In the genomic region with DNA sequence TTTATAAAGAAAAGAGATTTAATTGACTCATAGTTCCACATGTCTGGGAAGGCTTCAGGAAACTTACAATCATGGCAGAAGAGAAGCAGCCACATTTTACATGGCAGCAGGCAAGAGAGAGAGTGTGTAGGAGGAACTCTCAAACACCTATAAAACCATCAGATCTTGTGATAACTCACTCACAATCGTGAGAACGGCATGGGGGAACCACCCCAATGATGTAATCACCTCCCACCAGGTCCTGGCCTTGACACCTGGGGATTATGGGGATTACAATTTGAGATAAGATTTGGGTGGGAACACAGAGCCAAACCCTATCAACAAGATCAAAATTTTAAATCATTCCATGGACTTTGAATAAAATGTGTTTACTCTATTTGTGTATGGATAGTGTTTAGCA, we compare ENCODE assay signal across 1 cellular context.
TF ChIP-seq lines count a peak whose summit lies in the region.

No MANE protein-coding gene starts in this region.

TF ChIP-seq in H1, 55 proteins besides CTCF, POLR2A, EP300 and RAD21 (continued from another document):
- TF ChIP-seq, protein P1, sequence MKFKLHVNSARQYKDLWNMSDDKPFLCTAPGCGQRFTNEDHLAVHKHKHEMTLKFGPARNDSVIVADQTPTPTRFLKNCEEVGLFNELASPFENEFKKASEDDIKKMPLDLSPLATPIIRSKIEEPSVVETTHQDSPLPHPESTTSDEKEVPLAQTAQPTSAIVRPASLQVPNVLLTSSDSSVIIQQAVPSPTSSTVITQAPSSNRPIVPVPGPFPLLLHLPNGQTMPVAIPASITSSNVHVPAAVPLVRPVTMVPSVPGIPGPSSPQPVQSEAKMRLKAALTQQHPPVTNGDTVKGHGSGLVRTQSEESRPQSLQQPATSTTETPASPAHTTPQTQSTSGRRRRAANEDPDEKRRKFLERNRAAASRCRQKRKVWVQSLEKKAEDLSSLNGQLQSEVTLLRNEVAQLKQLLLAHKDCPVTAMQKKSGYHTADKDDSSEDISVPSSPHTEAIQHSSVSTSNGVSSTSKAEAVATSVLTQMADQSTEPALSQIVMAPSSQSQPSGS (IDR thresholded peaks at IDR 0.05; ENCODE audit: low read length) = no peak
- TF ChIP-seq HDAC6 (IDR thresholded peaks at IDR 0.05; ENCODE audit: low read depth, low read length) (no peak), SIRT6 (IDR thresholded peaks at IDR 0.05; ENCODE audit: low read length) (no peak), FOSL1 (IDR thresholded peaks at IDR 0.05; ENCODE audit: insufficient read depth, low read depth, low read length) (no peak), GTF2F1 (IDR thresholded peaks at IDR 0.05; ENCODE audit: borderline replicate concordance, low read depth, low read length) (no peak)
- TF ChIP-seq, protein P2, sequence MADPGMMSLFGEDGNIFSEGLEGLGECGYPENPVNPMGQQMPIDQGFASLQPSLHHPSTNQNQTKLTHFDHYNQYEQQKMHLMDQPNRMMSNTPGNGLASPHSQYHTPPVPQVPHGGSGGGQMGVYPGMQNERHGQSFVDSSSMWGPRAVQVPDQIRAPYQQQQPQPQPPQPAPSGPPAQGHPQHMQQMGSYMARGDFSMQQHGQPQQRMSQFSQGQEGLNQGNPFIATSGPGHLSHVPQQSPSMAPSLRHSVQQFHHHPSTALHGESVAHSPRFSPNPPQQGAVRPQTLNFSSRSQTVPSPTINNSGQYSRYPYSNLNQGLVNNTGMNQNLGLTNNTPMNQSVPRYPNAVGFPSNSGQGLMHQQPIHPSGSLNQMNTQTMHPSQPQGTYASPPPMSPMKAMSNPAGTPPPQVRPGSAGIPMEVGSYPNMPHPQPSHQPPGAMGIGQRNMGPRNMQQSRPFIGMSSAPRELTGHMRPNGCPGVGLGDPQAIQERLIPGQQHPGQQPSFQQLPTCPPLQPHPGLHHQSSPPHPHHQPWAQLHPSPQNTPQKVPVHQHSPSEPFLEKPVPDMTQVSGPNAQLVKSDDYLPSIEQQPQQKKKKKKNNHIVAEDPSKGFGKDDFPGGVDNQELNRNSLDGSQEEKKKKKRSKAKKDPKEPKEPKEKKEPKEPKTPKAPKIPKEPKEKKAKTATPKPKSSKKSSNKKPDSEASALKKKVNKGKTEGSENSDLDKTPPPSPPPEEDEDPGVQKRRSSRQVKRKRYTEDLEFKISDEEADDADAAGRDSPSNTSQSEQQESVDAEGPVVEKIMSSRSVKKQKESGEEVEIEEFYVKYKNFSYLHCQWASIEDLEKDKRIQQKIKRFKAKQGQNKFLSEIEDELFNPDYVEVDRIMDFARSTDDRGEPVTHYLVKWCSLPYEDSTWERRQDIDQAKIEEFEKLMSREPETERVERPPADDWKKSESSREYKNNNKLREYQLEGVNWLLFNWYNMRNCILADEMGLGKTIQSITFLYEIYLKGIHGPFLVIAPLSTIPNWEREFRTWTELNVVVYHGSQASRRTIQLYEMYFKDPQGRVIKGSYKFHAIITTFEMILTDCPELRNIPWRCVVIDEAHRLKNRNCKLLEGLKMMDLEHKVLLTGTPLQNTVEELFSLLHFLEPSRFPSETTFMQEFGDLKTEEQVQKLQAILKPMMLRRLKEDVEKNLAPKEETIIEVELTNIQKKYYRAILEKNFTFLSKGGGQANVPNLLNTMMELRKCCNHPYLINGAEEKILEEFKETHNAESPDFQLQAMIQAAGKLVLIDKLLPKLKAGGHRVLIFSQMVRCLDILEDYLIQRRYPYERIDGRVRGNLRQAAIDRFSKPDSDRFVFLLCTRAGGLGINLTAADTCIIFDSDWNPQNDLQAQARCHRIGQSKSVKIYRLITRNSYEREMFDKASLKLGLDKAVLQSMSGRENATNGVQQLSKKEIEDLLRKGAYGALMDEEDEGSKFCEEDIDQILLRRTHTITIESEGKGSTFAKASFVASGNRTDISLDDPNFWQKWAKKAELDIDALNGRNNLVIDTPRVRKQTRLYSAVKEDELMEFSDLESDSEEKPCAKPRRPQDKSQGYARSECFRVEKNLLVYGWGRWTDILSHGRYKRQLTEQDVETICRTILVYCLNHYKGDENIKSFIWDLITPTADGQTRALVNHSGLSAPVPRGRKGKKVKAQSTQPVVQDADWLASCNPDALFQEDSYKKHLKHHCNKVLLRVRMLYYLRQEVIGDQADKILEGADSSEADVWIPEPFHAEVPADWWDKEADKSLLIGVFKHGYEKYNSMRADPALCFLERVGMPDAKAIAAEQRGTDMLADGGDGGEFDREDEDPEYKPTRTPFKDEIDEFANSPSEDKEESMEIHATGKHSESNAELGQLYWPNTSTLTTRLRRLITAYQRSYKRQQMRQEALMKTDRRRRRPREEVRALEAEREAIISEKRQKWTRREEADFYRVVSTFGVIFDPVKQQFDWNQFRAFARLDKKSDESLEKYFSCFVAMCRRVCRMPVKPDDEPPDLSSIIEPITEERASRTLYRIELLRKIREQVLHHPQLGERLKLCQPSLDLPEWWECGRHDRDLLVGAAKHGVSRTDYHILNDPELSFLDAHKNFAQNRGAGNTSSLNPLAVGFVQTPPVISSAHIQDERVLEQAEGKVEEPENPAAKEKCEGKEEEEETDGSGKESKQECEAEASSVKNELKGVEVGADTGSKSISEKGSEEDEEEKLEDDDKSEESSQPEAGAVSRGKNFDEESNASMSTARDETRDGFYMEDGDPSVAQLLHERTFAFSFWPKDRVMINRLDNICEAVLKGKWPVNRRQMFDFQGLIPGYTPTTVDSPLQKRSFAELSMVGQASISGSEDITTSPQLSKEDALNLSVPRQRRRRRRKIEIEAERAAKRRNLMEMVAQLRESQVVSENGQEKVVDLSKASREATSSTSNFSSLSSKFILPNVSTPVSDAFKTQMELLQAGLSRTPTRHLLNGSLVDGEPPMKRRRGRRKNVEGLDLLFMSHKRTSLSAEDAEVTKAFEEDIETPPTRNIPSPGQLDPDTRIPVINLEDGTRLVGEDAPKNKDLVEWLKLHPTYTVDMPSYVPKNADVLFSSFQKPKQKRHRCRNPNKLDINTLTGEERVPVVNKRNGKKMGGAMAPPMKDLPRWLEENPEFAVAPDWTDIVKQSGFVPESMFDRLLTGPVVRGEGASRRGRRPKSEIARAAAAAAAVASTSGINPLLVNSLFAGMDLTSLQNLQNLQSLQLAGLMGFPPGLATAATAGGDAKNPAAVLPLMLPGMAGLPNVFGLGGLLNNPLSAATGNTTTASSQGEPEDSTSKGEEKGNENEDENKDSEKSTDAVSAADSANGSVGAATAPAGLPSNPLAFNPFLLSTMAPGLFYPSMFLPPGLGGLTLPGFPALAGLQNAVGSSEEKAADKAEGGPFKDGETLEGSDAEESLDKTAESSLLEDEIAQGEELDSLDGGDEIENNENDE (IDR thresholded peaks at IDR 0.05; ENCODE audit: insufficient replicate concordance, low read length) = no peak
